ENCODE assay signal across 13 cellular contexts in genomic region chr13:44236370-44236769, GRCh38.
DNase-seq lines count a peak whose midpoint lies in the region; ATAC-seq and TF ChIP-seq lines count a peak whose summit lies in the region.
"Had no signal": no experiment of that assay in that cellular context is flagged by ENCODE, and none has a peak within 500 bp of the region (broad histone marks: within the 10 kb centered on the region; RNA-seq: fewer than 3 reads in every experiment).

No MANE protein-coding gene starts in this region.

- H3K4me1 ChIP-seq in BLaER1 treated with 17β-estradiol and CSF1 and Interleukin-3, amounts not matched to agents 10 nM and 100 nM = peaks cover 57 to 90% (median 72%) of the 10 kb centered on the region in 10 experiments
- H3K4me1 ChIP-seq in hepatocyte (ENCODE audit: insufficient read depth) = peaks cover 23% of the 10 kb centered on the region
- peaks cover 29 to 40% (median 37%) of the 10 kb centered on the region in 3 donors for H3K4me1 ChIP-seq in skeletal muscle tissue (ENCODE audit: control insufficient read depth in 3 of 3, insufficient read depth in 3 of 3, low read length in 3 of 3)

- no peak overlapping the region for H2AFZ ChIP-seq in hepatocyte

- peak overlapping the region in 7 of 11 experiments; percentile 5 to 76 (median 69); a peak in 11 of 22 replicates for H3K9ac ChIP-seq in BLaER1 treated with 17β-estradiol and CSF1 and Interleukin-3, amounts not matched to agents 10 nM and 100 nM
- H3K9ac ChIP-seq in skeletal muscle tissue (ENCODE audit: low read depth in 1 of 3, low read length in 3 of 3) = no peak overlapping the region

- H3K27ac Mint-ChIP-seq in stimulated activated effector memory CD8-positive, alpha-beta T cell treated with anti-CD3 and anti-CD28 coated beads, Interleukin-12 subunit alpha, Interleukin-12 subunit beta, amount 100 ng/mL, for 72 hours = no peak overlapping the region
- H3K27ac Mint-ChIP-seq: activated B cell treated with CpG ODN at 0.5 μM for 24 hours had no signal

- no peaks in the 10 kb centered on the region for H3K27me3 ChIP-seq in BLaER1 treated with 17β-estradiol and CSF1 and Interleukin-3, amounts not matched to agents 10 nM and 100 nM
- no peaks in the 10 kb centered on the region for H3K27me3 ChIP-seq in hepatocyte
- H3K27me3 ChIP-seq in skeletal muscle tissue (ENCODE audit: control insufficient read depth in 3 of 3, insufficient read depth in 3 of 3, low read length in 3 of 3) = no peaks in the 10 kb centered on the region

- WGBS in hepatocyte (ENCODE audit: low lambda C conversion rate, missing lambda C conversion rate) = 67% methylated on average over 1 of the region's 1 CpG

- H3K36me3 Mint-ChIP-seq in stimulated activated effector memory CD8-positive, alpha-beta T cell treated with anti-CD3 and anti-CD28 coated beads, Interleukin-12 subunit alpha, Interleukin-12 subunit beta, amount 100 ng/mL, for 72 hours = no peaks in the 10 kb centered on the region

- DNase-seq in hepatocyte (ENCODE audit: low spot score) (no peak), NCI-H524 (lab: John Stamatoyannopoulos, UW) (no peak), cerebellum (ENCODE audit: low spot score) (no peak), GF-D8 (lab: John Stamatoyannopoulos, UW) (no peak)
- no peak for DNase-seq in stimulated activated effector memory CD8-positive, alpha-beta T cell treated with anti-CD3 and anti-CD28 coated beads, Interleukin-12 subunit alpha, Interleukin-12 subunit beta, amount 100 ng/mL, for 72 hours (ENCODE audit: low spot score in 2 of 2)
- DNase-seq: activated B cell treated with CpG ODN at 0.5 μM for 24 hours; activated T-cell treated with anti-CD3 and anti-CD28 coated beads, Interleukin-2, amount 50 U/mL, for 4 hours; cerebellar nuclear complex; NCI-H1105; stimulated activated CD4-positive, alpha-beta T cell treated with anti-CD3 and anti-CD28 coated beads, Interleukin-15, amount 100 ng/mL, for 24 hours had no signal

- ATAC-seq in stimulated activated effector memory CD8-positive, alpha-beta T cell treated with anti-CD3 and anti-CD28 coated beads, Interleukin-12 subunit alpha, Interleukin-12 subunit beta, amount 100 ng/mL, for 72 hours = no peak
- ATAC-seq: activated T-cell treated with anti-CD3 and anti-CD28 coated beads, Interleukin-2, amount 50 U/mL, for 4 hours had no signal

- H4K20me1 ChIP-seq in BLaER1 treated with 17β-estradiol and CSF1 and Interleukin-3, amounts not matched to agents 10 nM and 100 nM = no peaks in the 10 kb centered on the region
- H4K20me1 ChIP-seq in hepatocyte (ENCODE audit: insufficient read depth, poor library complexity, severe bottlenecking) = no peaks in the 10 kb centered on the region

- peaks cover 0 to 25% (median 10%) of the 10 kb centered on the region in 11 experiments; a peak in 11 of 22 replicates for H3K9me3 ChIP-seq in BLaER1 treated with 17β-estradiol and CSF1 and Interleukin-3, amounts not matched to agents 10 nM and 100 nM (replicated peaks in 1 of 11)
- H3K9me3 ChIP-seq in hepatocyte (ENCODE audit: low read depth) (no peaks in the 10 kb centered on the region), skeletal muscle tissue (ENCODE audit: control insufficient read depth in 3 of 3, low read length in 3 of 3) (no peaks in the 10 kb centered on the region)

- H3K79me2 ChIP-seq in hepatocyte = no peaks in the 10 kb centered on the region

- H3K9me2 ChIP-seq in hepatocyte (replicated peaks; ENCODE audit: insufficient read depth) = no peaks in the 10 kb centered on the region

- H3K4me3 ChIP-seq in BLaER1 treated with 17β-estradiol and CSF1 and Interleukin-3, amounts not matched to agents 10 nM and 100 nM = no peak overlapping the region
- no peak overlapping the region for H3K4me3 ChIP-seq in hepatocyte
- peak overlapping the region in 1 of 3 donors; percentile 4 for H3K4me3 ChIP-seq in skeletal muscle tissue (ENCODE audit: low read length in 3 of 3)

- no peak for TF ChIP-seq CTCF in hepatocyte (IDR thresholded peaks at IDR 0.05; ENCODE audit: poor library complexity)

- peaks cover 8% of the 10 kb centered on the region for H3K4me1 Mint-ChIP-seq in stimulated activated effector memory CD8-positive, alpha-beta T cell treated with anti-CD3 and anti-CD28 coated beads, Interleukin-12 subunit alpha, Interleukin-12 subunit beta, amount 100 ng/mL, for 72 hours
- H3K4me1 Mint-ChIP-seq: activated B cell treated with CpG ODN at 0.5 μM for 24 hours had no signal

- peak overlapping the region; percentile 73 to 86 (median 80) for H3K4me2 ChIP-seq in BLaER1 treated with 17β-estradiol and CSF1 and Interleukin-3, amounts not matched to agents 10 nM and 100 nM
- H3K4me2 ChIP-seq in hepatocyte = peak overlapping the region; percentile 10

- H3K9me3 Mint-ChIP-seq in stimulated activated effector memory CD8-positive, alpha-beta T cell treated with anti-CD3 and anti-CD28 coated beads, Interleukin-12 subunit alpha, Interleukin-12 subunit beta, amount 100 ng/mL, for 72 hours = no peaks in the 10 kb centered on the region
- H3K9me3 Mint-ChIP-seq: activated B cell treated with CpG ODN at 0.5 μM for 24 hours; activated T-cell treated with anti-CD3 and anti-CD28 coated beads, Interleukin-2, amount 50 U/mL, for 4 hours had no signal

- no peaks in the 10 kb centered on the region for H3K36me3 ChIP-seq in BLaER1 treated with 17β-estradiol and CSF1 and Interleukin-3, amounts not matched to agents 10 nM and 100 nM
- H3K36me3 ChIP-seq in hepatocyte (replicated peaks; ENCODE audit: insufficient read depth, low read depth) = no peaks in the 10 kb centered on the region
- H3K36me3 ChIP-seq in skeletal muscle tissue (ENCODE audit: control insufficient read depth in 3 of 3, insufficient read depth in 3 of 3, low read length in 3 of 3) = no peaks in the 10 kb centered on the region

- peak overlapping the region; percentile 53 to 99 (median 74) for H3K27ac ChIP-seq in BLaER1 treated with 17β-estradiol and CSF1 and Interleukin-3, amounts not matched to agents 10 nM and 100 nM
- H3K27ac ChIP-seq in cingulate gyrus (ENCODE audit: low read depth, low read length) (peak overlapping the region; percentile 96), hepatocyte (peak overlapping the region; percentile 73), skeletal muscle tissue (ENCODE audit: low read depth, low read length) (peak overlapping the region; percentile 75)

- no peak overlapping the region for H3K4me3 Mint-ChIP-seq in stimulated activated effector memory CD8-positive, alpha-beta T cell treated with anti-CD3 and anti-CD28 coated beads, Interleukin-12 subunit alpha, Interleukin-12 subunit beta, amount 100 ng/mL, for 72 hours
- H3K4me3 Mint-ChIP-seq: activated B cell treated with CpG ODN at 0.5 μM for 24 hours; activated T-cell treated with anti-CD3 and anti-CD28 coated beads, Interleukin-2, amount 50 U/mL, for 4 hours had no signal

Comparison
In these comparisons a context has a peak if more than half of its experiments do, and no peak if none do; other contexts are left out.
1. H3K9ac ChIP-seq: peak in BLaER1 treated with 17β-estradiol and CSF1 and Interleukin-3, amounts not matched to agents 10 nM and 100 nM (7 of 11); none in skeletal muscle tissue (0 of 3).
2. Peak in every context shown above with its lines, with median percentiles within 50 percentile points of each other: H3K27ac ChIP-seq.